In the genomic region with DNA sequence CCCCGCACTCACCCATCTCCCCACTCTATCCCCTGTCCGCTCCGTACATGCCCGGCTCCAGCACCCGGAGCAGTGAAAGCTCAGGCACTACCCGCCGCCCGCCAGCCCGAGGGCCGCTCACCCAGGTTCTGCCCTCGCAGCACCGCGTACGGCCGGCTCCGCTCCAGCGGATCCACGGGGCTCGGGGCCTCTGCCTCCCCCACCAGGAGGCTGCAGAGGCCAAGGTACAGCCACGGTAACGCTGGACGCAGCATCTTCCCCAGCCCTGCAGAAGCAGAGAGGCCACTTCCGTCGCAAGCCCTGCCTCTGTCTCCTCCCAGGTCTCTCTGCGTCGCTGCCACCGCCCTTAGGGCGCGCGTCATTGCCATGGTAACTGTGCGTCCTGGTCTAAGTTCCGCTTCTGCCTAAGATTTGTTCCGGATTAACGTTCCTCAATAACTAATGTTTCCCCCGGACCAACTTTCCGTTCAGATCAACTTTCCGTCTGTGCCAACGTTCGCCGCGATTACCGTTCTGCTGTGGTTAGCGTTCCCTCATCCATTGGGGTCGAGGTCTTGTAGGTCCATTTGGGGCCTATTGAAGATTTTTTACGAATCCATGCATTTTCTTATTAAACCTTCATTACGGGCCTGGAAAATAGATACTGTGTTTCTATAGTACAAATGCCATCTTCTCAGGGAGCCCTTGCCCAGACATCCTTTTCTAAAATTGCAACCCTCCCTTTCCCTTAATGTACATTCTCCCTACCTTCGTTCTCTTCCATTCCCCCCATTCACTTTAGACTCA, we compare ENCODE assay signal across 8 cellular contexts. TPM values are rescaled to one million over a fixed set of nuclear protein-coding genes. Genes with fewer than 3 reads are reported as not detected.
DNase-seq lines count a peak whose midpoint lies in the region; ATAC-seq and TF ChIP-seq lines count a peak whose summit lies in the region.

A gene with protein sequence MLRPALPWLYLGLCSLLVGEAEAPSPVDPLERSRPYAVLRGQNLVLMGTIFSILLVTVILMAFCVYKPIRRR (minus strand): TSS at position 281 of the 786 bp plus-strand sequence. CDS start 27 bp downstream, at position 254.

- peak within 1 kb of the TSS; percentile 98 for H3K4me2 ChIP-seq in PC-9

- intact Hi-C loops in PC-9 (cut with micrococcal nuclease; ENCODE audit: unreplicated experiment), result no loop called here

- H3K27ac ChIP-seq in PC-9, result no peak within 1 kb of the TSS
- H3K27ac ChIP-seq in muscle layer of colon (ENCODE audit: low read depth, low read length), result peak within 1 kb of the TSS; percentile 76

- TSS peak; percentile 91 for BruUV-seq in PC-9 (replicated peaks; lab: Mats Ljungman, UMichigan)

- peaks cover 6% of the 10 kb centered on the region for H3F3A ChIP-seq in PC-9 (ENCODE audit: insufficient read depth, low read depth)

- H3K36me3 ChIP-seq in PC-9 (ENCODE audit: low read depth), result no peaks in the 10 kb centered on the region
- peaks cover 3% of the 10 kb centered on the region for H3K36me3 ChIP-seq in muscle layer of colon (ENCODE audit: insufficient read depth, low read length)

- H2AFZ ChIP-seq in PC-9, result peak within 1 kb of the TSS; percentile 91

- no peaks in the 10 kb centered on the region for H3K9me2 ChIP-seq in PC-9 (ENCODE audit: insufficient read depth)

- peaks cover 15% of the 10 kb centered on the region for H3K4me1 ChIP-seq in PC-9 (replicated peaks; ENCODE audit: insufficient read depth)
- peaks cover 19% of the 10 kb centered on the region for H3K4me1 ChIP-seq in muscle layer of colon (ENCODE audit: insufficient read depth, low read length)

- DNase-seq in DMS153 (lab: John Stamatoyannopoulos, UW) (peak; percentile 91), PC-9 (peak; percentile 90 to 91)
- peak; percentile 97 for DNase-seq in Jurkat, Clone E6-1 (ENCODE audit: low read depth, low spot score)
- DNase-seq in activated T-cell treated with anti-CD3 and anti-CD28 coated beads, Interleukin-2, amount 50 U/mL, for 1 hour, result peak; percentile 87
- peak; percentile 73 for DNase-seq in stimulated activated CD8-positive, alpha-beta memory T cell treated with anti-CD3 and anti-CD28 coated beads, Interleukin-7, amount 100 ng/mL, for 24 hours (ENCODE audit: low read depth)

- TF ChIP-seq CTCF in PC-9 (conservative IDR thresholded peaks at IDR 0.05), result no peak

- no peaks in the 10 kb centered on the region; the same call in 1 of the 2 replicates for H4K20me1 ChIP-seq in PC-9 (ENCODE audit: insufficient read depth)

- POLR2A ChIA-PET in PC-9 (lab: Charles Lee; ENCODE audit: unreplicated experiment), result no interaction called here

- ATAC-seq in GM21619 (IDR thresholded peaks at IDR 0.05; ENCODE audit: unreplicated experiment) (peak; percentile 98), esophagus mucosa (peak; percentile 99)

- H3K27me3 ChIP-seq in PC-9 (ENCODE audit: insufficient read depth, low read depth) (no peaks in the 10 kb centered on the region), muscle layer of colon (ENCODE audit: control insufficient read depth in 1 of 2, insufficient read depth in 2 of 2, low read length in 2 of 2) (no peaks in the 10 kb centered on the region)

- H3K9me3 ChIP-seq in PC-9 (ENCODE audit: insufficient read depth, low read depth) (no peaks in the 10 kb centered on the region), muscle layer of colon (ENCODE audit: low read length) (no peaks in the 10 kb centered on the region)

- CTCF ChIA-PET in PC-9 (lab: Charles Lee), result no interaction called here

- peak within 1 kb of the TSS; percentile 79 for H3K4me3 ChIP-seq in Jurkat, Clone E6-1 (ENCODE audit: low read length)
- H3K4me3 ChIP-seq in PC-9 (peak within 1 kb of the TSS; percentile 86), muscle layer of colon (ENCODE audit: low read depth in 1 of 2, low read length in 2 of 2) (peak within 1 kb of the TSS; percentile 62 to 86)

- peaks cover 27% of the 10 kb centered on the region for H3K79me2 ChIP-seq in PC-9 (ENCODE audit: low read depth)

- H3K9ac ChIP-seq in muscle layer of colon (ENCODE audit: low read length), result peak within 1 kb of the TSS; percentile 8

RNA-seq across cellular contexts. Expression of the gene that starts here (rescaled TPM):
- polyA plus RNA-seq in Jurkat, Clone E6-1 (2012; ENCODE audit: insufficient read depth, insufficient read length), result 9.3 TPM
- total RNA-seq in PC-9 (2021) (29.2 and 29.4 TPM in 2 replicates), esophagus mucosa (3.3 TPM)
